13 cellular contexts compared by ENCODE assay signal in genomic region chr4:75844151-75844662, GRCh38. TPM values are rescaled to one million over a fixed set of nuclear protein-coding genes. Genes with fewer than 3 reads are reported as not detected.
DNase-seq lines count a peak whose midpoint lies in the region; ATAC-seq and TF ChIP-seq lines count a peak whose summit lies in the region.
"Had no signal": no experiment of that assay in that cellular context is flagged by ENCODE, and none has a peak within 500 bp of the region (broad histone marks: within the 10 kb centered on the region; RNA-seq: fewer than 3 reads in every experiment).

No MANE protein-coding gene starts in this region.

- CTCF ChIA-PET in AG04449 (lab: Yijun Ruan, JAX) = no interaction called here

- TF ChIP-seq CTCF in AG04449 (IDR thresholded peaks at IDR 0.05; ENCODE audit: insufficient read depth, low read length, missing control alignments) (no peak), endothelial cell (IDR thresholded peaks at IDR 0.05; ENCODE audit: unreplicated experiment) (no peak), nephron progenitor cell (IDR thresholded peaks at IDR 0.05) (no peak)

- DNase-seq in AG04449 (ENCODE audit: low read depth, low spot score) (peak; percentile 93), HuH-7 (ENCODE audit: low spot score) (peak; percentile 36), endothelial cell (ENCODE audit: low spot score) (no peak), nephron progenitor cell (no peak)
- no peak for DNase-seq in effector memory CD8-positive, alpha-beta T cell
- DNase-seq: activated T-cell treated with anti-CD3 and anti-CD28 coated beads, Interleukin-2, amount 50 U/mL, for 48 hours; endodermal cell; NCI-H526 treated with DMSO at 0.1 percent for 48 hours; T-helper 9 cell had no signal

- H3K36me3 Mint-ChIP-seq in endothelial cell (ENCODE audit: low read depth, unreplicated experiment) (no peaks in the 10 kb centered on the region), nephron progenitor cell (ENCODE audit: low read depth) (no peaks in the 10 kb centered on the region)
- H3K36me3 Mint-ChIP-seq in effector memory CD8-positive, alpha-beta T cell (ENCODE audit: insufficient read depth) = no peaks in the 10 kb centered on the region
- H3K36me3 Mint-ChIP-seq: memory B cell had no signal

- H3K9me3 Mint-ChIP-seq in endothelial cell (ENCODE audit: unreplicated experiment) = no peaks in the 10 kb centered on the region
- H3K9me3 Mint-ChIP-seq in nephron progenitor cell = no peaks in the 10 kb centered on the region
- no peaks in the 10 kb centered on the region for H3K9me3 Mint-ChIP-seq in effector memory CD8-positive, alpha-beta T cell
- H3K9me3 Mint-ChIP-seq: endodermal cell, memory B cell had no signal

- H3K27me3 Mint-ChIP-seq in endothelial cell (ENCODE audit: unreplicated experiment) (no peaks in the 10 kb centered on the region), nephron progenitor cell (ENCODE audit: low read depth, poor library complexity) (no peaks in the 10 kb centered on the region)
- peaks cover 1 to 5% of the 10 kb centered on the region in 2 donors for H3K27me3 Mint-ChIP-seq in effector memory CD8-positive, alpha-beta T cell

- H3K27ac Mint-ChIP-seq in endothelial cell (ENCODE audit: unreplicated experiment) = peak overlapping the region; percentile 13
- peak overlapping the region; percentile 75 for H3K27ac Mint-ChIP-seq in nephron progenitor cell
- H3K27ac Mint-ChIP-seq in effector memory CD8-positive, alpha-beta T cell = no peak overlapping the region
- H3K27ac Mint-ChIP-seq: endodermal cell, memory B cell had no signal

- no peak overlapping the region for H3K4me3 ChIP-seq in AG04449 (ENCODE audit: low read depth, low read length)

- ATAC-seq in HG02571 (IDR thresholded peaks at IDR 0.05; ENCODE audit: unreplicated experiment) (no peak), HG03095 (IDR thresholded peaks at IDR 0.05; ENCODE audit: unreplicated experiment) (no peak), GM21367 (IDR thresholded peaks at IDR 0.05; ENCODE audit: unreplicated experiment) (no peak)
- no peak for ATAC-seq in effector memory CD8-positive, alpha-beta T cell (replicated peaks)

- peaks cover 21% of the 10 kb centered on the region for H3K4me1 Mint-ChIP-seq in endothelial cell (ENCODE audit: unreplicated experiment)
- H3K4me1 Mint-ChIP-seq in nephron progenitor cell = peaks cover 19% of the 10 kb centered on the region
- H3K4me1 Mint-ChIP-seq in effector memory CD8-positive, alpha-beta T cell (ENCODE audit: low read depth in 2 of 2) = peaks cover 0 to 2% of the 10 kb centered on the region in 2 donors

- POLR2A ChIA-PET in AG04449 (lab: Yijun Ruan, JAX) = no interaction called here

- H3K4me3 Mint-ChIP-seq in endothelial cell (ENCODE audit: unreplicated experiment) = no peak overlapping the region
- no peak overlapping the region for H3K4me3 Mint-ChIP-seq in nephron progenitor cell
- H3K4me3 Mint-ChIP-seq in effector memory CD8-positive, alpha-beta T cell = no peak overlapping the region
- H3K4me3 Mint-ChIP-seq: endodermal cell, memory B cell had no signal

RNA-seq across cellular contexts. Expression of gene PPEF2, which starts 58.0 kb away (rescaled TPM):
- total RNA-seq in endothelial cell (ENCODE audit: unreplicated experiment) = not detected
- total RNA-seq: endodermal cell had no signal

Comparison
In these comparisons a context has a peak if more than half of its experiments do, and no peak if none do; other contexts are left out.
1. DNase-seq: peak in AG04449 (single experiment) and HuH-7 (single experiment); none in endothelial cell (single experiment), nephron progenitor cell (single experiment) and effector memory CD8-positive, alpha-beta T cell (0 of 3).
2. H3K27ac Mint-ChIP-seq: peak in endothelial cell (single experiment) and nephron progenitor cell (single experiment); none in effector memory CD8-positive, alpha-beta T cell (0 of 2).